In the genomic region with DNA sequence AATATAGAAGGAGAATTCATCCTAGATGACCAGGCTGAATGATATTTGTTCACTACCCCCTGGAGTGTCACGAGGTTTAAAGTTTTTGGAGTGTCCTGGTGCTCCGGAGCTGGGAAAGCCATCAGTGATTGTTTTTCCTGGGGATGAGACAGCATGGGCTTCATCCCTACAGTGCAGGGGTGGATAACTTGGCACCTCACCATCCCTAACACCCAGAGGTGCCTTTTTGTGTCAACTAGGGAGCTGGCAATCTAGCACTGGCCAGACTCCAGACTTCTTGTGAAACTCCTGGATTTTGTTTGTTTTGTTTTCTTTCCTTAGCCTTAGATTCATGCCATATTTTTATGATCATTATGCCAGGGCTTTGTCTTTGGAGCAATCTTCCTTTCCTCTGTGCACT, we compare ENCODE assay signal across 17 cellular contexts.
DNase-seq lines count a peak whose midpoint lies in the region; ATAC-seq and TF ChIP-seq lines count a peak whose summit lies in the region.
"Had no signal": no experiment of that assay in that cellular context is flagged by ENCODE, and none has a peak within 500 bp of the region (broad histone marks: within the 10 kb centered on the region; RNA-seq: fewer than 3 reads in every experiment).

No MANE protein-coding gene starts in this region.

- TF ChIP-seq CTCF in C4-2B (conservative IDR thresholded peaks at IDR 0.05): no peak
- no peak for TF ChIP-seq CTCF in RWPE2 (IDR thresholded peaks at IDR 0.05; ENCODE audit: poor library complexity, severe bottlenecking)
- TF ChIP-seq CTCF in foreskin fibroblast (IDR thresholded peaks at IDR 0.05; ENCODE audit: low read depth, low read length): no peak
- no peak for TF ChIP-seq CTCF in esophagus squamous epithelium (IDR thresholded peaks at IDR 0.05)

- H3K36me3 ChIP-seq in RWPE2 (ENCODE audit: low read depth) (no peaks in the 10 kb centered on the region), skeletal muscle satellite cell (ENCODE audit: insufficient read depth, low read length) (no peaks in the 10 kb centered on the region), esophagus squamous epithelium (no peaks in the 10 kb centered on the region)

- intact Hi-C loops in esophagus squamous epithelium (cut with DNase I): no loop called here

- 18 to 50% methylated on average over 2 of the region's 2 CpGs for WGBS in esophagus squamous epithelium, 2 donors

- TF ChIP-seq POLR2A in esophagus squamous epithelium (IDR thresholded peaks at IDR 0.05): no peak

- no peak overlapping the region for H3K9ac ChIP-seq in skeletal muscle satellite cell (ENCODE audit: low read depth, low read length)

- H3K9me3 ChIP-seq in RWPE2 (ENCODE audit: severe bottlenecking) (no peaks in the 10 kb centered on the region), skeletal muscle satellite cell (replicated peaks; ENCODE audit: low read length) (no peaks in the 10 kb centered on the region), esophagus squamous epithelium (no peaks in the 10 kb centered on the region)

- H3K4me3 ChIP-seq in RWPE2 (ENCODE audit: severe bottlenecking) (no peak overlapping the region), foreskin fibroblast (ENCODE audit: low read depth in 1 of 2, low read length in 2 of 2) (no peak overlapping the region), skeletal muscle satellite cell (ENCODE audit: low read length) (no peak overlapping the region), esophagus squamous epithelium (no peak overlapping the region)

- H3K4me1 ChIP-seq in RWPE2 (ENCODE audit: insufficient read depth, poor library complexity, severe bottlenecking) (peaks cover 22% of the 10 kb centered on the region), skeletal muscle satellite cell (ENCODE audit: control insufficient read depth, insufficient read depth, low read length) (peaks cover 26% of the 10 kb centered on the region), esophagus squamous epithelium (peaks cover 0 to 72% (median 22%) of the 10 kb centered on the region in 3 donors)

- peak overlapping the region; percentile 23 for H3K4me2 ChIP-seq in skeletal muscle satellite cell (ENCODE audit: low read length)

- DNase-seq in RWPE2 (ENCODE audit: low spot score) (no peak), foreskin fibroblast (peak; percentile 71 to 83), esophagus squamous epithelium (lab: John Stamatoyannopoulos, UW) (no peak), NCI-H1092 treated with DMSO at 0.1 percent for 48 hours (lab: John Stamatoyannopoulos, UW) (no peak), NCI-H748 (lab: John Stamatoyannopoulos, UW; ENCODE audit: unreplicated experiment) (no peak)
- DNase-seq: activated B cell treated with CpG ODN at 0.5 μM for 24 hours; activated CD8-positive, alpha-beta memory T cell treated with anti-CD3 and anti-CD28 coated beads, Interleukin-2, amount 10 ng/mL, durations not matched to agents 7 days and 5 days; activated naive CD4-positive, alpha-beta T cell; C1 segment of cervical spinal cord; effector memory CD8-positive, alpha-beta T cell; left colon; natural killer cell; NCI-H526; T-cell had no signal

- H3K27me3 ChIP-seq in RWPE2 (ENCODE audit: insufficient read depth, poor library complexity, severe bottlenecking): no peaks in the 10 kb centered on the region
- no peaks in the 10 kb centered on the region for H3K27me3 ChIP-seq in skeletal muscle satellite cell (ENCODE audit: control insufficient read depth, insufficient read depth, low read length)
- no peaks in the 10 kb centered on the region for H3K27me3 ChIP-seq in esophagus squamous epithelium

- H3K27ac ChIP-seq in C4-2B (peak overlapping the region; percentile 36; the same call in 1 of the 2 replicates), RWPE2 (ENCODE audit: poor library complexity, severe bottlenecking) (no peak overlapping the region), esophagus squamous epithelium (peak overlapping the region in 1 of 4 donors; percentile 2)

- ATAC-seq in RWPE2 (ENCODE audit: low read depth): peak; percentile 48; the same call in 2 of the 3 replicates
- no peak for ATAC-seq in HG03342 (IDR thresholded peaks at IDR 0.05; ENCODE audit: unreplicated experiment)
- ATAC-seq: activated CD8-positive, alpha-beta memory T cell treated with anti-CD3 and anti-CD28 coated beads, Interleukin-2, amount 10 ng/mL, durations not matched to agents 7 days and 5 days; effector memory CD8-positive, alpha-beta T cell; left colon; natural killer cell; T-cell had no signal

Comparison
In these comparisons a context has a peak if more than half of its experiments do, and no peak if none do; other contexts are left out.
1. DNase-seq: peak in foreskin fibroblast (2 of 2); none in RWPE2 (single experiment), esophagus squamous epithelium (single experiment), NCI-H1092 treated with DMSO at 0.1 percent for 48 hours (single experiment) and NCI-H748 (single experiment).